ENCODE assay signal across 29 cellular contexts in the genomic region with DNA sequence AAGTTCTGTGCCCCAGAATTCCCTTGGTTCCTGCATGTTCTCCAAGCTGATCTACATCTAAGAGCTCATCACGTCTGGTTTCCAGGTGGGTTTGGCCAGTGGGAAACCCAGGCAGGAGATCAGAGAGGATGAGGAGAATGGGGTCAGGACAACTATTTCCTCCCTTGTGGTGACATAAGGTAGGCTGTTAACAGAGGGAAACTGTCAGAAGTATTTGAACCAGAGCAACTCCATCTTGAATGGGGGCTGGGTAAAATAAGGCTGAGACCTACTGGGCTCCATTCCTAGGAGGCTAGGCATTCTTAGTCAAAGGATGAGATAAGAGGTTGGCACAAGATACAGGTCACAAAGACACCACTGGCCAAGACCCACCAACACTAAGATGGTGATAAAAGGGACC. TPM values are rescaled to one million over a fixed set of nuclear protein-coding genes. Genes with fewer than 3 reads are reported as not detected.
"Had no signal": no experiment of that assay in that cellular context is flagged by ENCODE, and none has a peak within 500 bp of the region (broad histone marks: within the 10 kb centered on the region; RNA-seq: fewer than 3 reads in every experiment).

No MANE protein-coding gene starts in this region.

- DNase-seq: colonic mucosa; cortex of kidney; dermis blood vessel endothelial cell; dorsolateral prefrontal cortex; effector CD4-positive, alpha-beta T cell; effector CD8-positive, alpha-beta T cell; effector memory CD4-positive, alpha-beta T cell; effector memory CD8-positive, alpha-beta T cell; endodermal cell; erythroblast; esophagus squamous epithelium; foreskin fibroblast; foreskin keratinocyte; foreskin melanocyte; gastrocnemius medialis; glutamatergic neuron; head of caudate nucleus; heart left ventricle; heart right ventricle had no signal

- H3K4me1 ChIP-seq: colonic mucosa, esophagus muscularis mucosa, esophagus squamous epithelium, foreskin keratinocyte, gastrocnemius medialis, gastroesophageal sphincter, heart left ventricle, heart right ventricle had no signal

- H3K36me3 ChIP-seq: colonic mucosa, esophagus squamous epithelium, gastrocnemius medialis, heart left ventricle had no signal

- H3K4me3 ChIP-seq: colonic mucosa, coronary artery, dorsolateral prefrontal cortex, esophagus muscularis mucosa, esophagus squamous epithelium, gastrocnemius medialis, gastroesophageal sphincter, heart left ventricle, heart right ventricle had no signal

- H3K27me3 ChIP-seq: colonic mucosa, foreskin keratinocyte had no signal

- FAIRE-seq: colon, endometrium, endothelial cell of umbilical vein, frontal cortex had no signal

- ATAC-seq: effector memory CD8-positive, alpha-beta T cell; esophagus mucosa; foreskin keratinocyte; gastrocnemius medialis; gastroesophageal sphincter; heart left ventricle; heart right ventricle had no signal

- H3K27ac ChIP-seq: colonic mucosa, coronary artery, dorsolateral prefrontal cortex, epithelial cell of prostate, esophagus muscularis mucosa, esophagus squamous epithelium, foreskin keratinocyte, gastrocnemius medialis, gastroesophageal sphincter, heart left ventricle, heart right ventricle had no signal

- H3K9me3 ChIP-seq: colonic mucosa, esophagus muscularis mucosa, esophagus squamous epithelium, gastrocnemius medialis, gastroesophageal sphincter, heart left ventricle, heart right ventricle had no signal

RNA-seq across cellular contexts. Expression of gene GARIN1A, which starts 19.1 kb away (rescaled TPM):
- total RNA-seq: epithelial cell of proximal tubule had no signal
